Comparison of ENCODE assay signal across 12 cellular contexts in the genomic region with DNA sequence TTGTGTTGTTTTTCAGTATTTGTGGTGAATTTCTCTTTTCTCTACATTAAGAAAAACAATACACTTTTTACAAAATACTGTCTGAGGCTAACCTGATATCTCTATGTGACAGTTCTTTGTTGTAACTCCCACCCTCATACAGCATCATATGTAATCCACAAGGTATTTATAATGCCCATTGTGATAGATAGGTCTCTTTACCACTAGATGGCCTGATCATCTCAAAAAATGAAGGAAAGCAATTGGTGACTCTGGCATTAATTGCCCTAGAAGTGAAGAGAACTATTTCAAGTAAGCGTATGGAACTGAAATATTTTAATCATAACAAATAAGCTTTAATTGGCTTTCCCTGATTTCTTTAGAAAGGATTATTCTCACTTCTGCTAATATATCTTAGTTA. TPM values are rescaled to one million over a fixed set of nuclear protein-coding genes. Genes with fewer than 3 reads are reported as not detected.
DNase-seq lines count a peak whose midpoint lies in the region; ATAC-seq and TF ChIP-seq lines count a peak whose summit lies in the region.
"Had no signal": no experiment of that assay in that cellular context is flagged by ENCODE, and none has a peak within 500 bp of the region (broad histone marks: within the 10 kb centered on the region; RNA-seq: fewer than 3 reads in every experiment).

No MANE protein-coding gene starts in this region.

- H3K4me1 ChIP-seq in A673 (ENCODE audit: insufficient read depth, low read length, poor library complexity, severe bottlenecking): no peaks in the 10 kb centered on the region

- peaks cover 9% of the 10 kb centered on the region for H3K27me3 Mint-ChIP-seq in chondrocyte (ENCODE audit: low read depth)
- H3K27me3 Mint-ChIP-seq in natural killer cell treated with Interleukin-12 subunit alpha and Interleukin-12 subunit beta and Interleukin-15 and Interleukin-18, amount 100 ng/mL, for 72 hours: peaks cover 35 to 54% of the 10 kb centered on the region in 2 donors

- POLR2A ChIA-PET in A673 (lab: Charles Lee; ENCODE audit: low non-redundant PET): interaction anchor here (0.6 kb wide), 1 partner anchor 807 kb away, joined by 3 read pairs; no protein-coding TSS in a partner anchor

- H3K4me3 ChIP-seq in A673 (ENCODE audit: low read depth, low read length, poor library complexity, severe bottlenecking) (no peak overlapping the region), coronary artery (no peak overlapping the region)

- no peaks in the 10 kb centered on the region for H3K4me1 Mint-ChIP-seq in chondrocyte (ENCODE audit: low read depth)
- no peaks in the 10 kb centered on the region for H3K4me1 Mint-ChIP-seq in natural killer cell treated with Interleukin-12 subunit alpha and Interleukin-12 subunit beta and Interleukin-15 and Interleukin-18, amount 100 ng/mL, for 72 hours (ENCODE audit: low read depth in 2 of 2)

- H3K36me3 Mint-ChIP-seq in chondrocyte (ENCODE audit: low read depth): no peaks in the 10 kb centered on the region
- H3K36me3 Mint-ChIP-seq in natural killer cell treated with Interleukin-12 subunit alpha and Interleukin-12 subunit beta and Interleukin-15 and Interleukin-18, amount 100 ng/mL, for 72 hours: peaks cover 19% of the 10 kb centered on the region

- no TSS peak for BruUV-seq in A673 (replicated peaks; lab: Mats Ljungman, UMichigan)

- intact Hi-C loops in A673 (cut with micrococcal nuclease; ENCODE audit: unreplicated experiment): no loop called here

- H3K27me3 ChIP-seq in A673 (replicated peaks; ENCODE audit: insufficient read depth, low read depth, low read length, poor library complexity): no peaks in the 10 kb centered on the region

- no peak overlapping the region for H3K27ac ChIP-seq in A673 (ENCODE audit: low read depth, low read length, poor library complexity, severe bottlenecking)
- H3K27ac ChIP-seq in coronary artery: no peak overlapping the region

- ATAC-seq in natural killer cell treated with Interleukin-12 subunit alpha and Interleukin-12 subunit beta and Interleukin-15 and Interleukin-18, amount 100 ng/mL, for 72 hours: no peak
- ATAC-seq: left cardiac atrium had no signal

- peak; percentile 58 for TF ChIP-seq CTCF in A673 (conservative IDR thresholded peaks at IDR 0.05; ENCODE audit: low read depth, low read length)
- peak; percentile 70 for TF ChIP-seq CTCF in chondrocyte (IDR thresholded peaks at IDR 0.05)
- no peak for TF ChIP-seq CTCF in coronary artery (IDR thresholded peaks at IDR 0.05)

- no peak overlapping the region for H3K27ac Mint-ChIP-seq in chondrocyte (ENCODE audit: unreplicated experiment)
- no peak overlapping the region for H3K27ac Mint-ChIP-seq in natural killer cell treated with Interleukin-12 subunit alpha and Interleukin-12 subunit beta and Interleukin-15 and Interleukin-18, amount 100 ng/mL, for 72 hours

- H3K9me3 Mint-ChIP-seq in chondrocyte (ENCODE audit: low read depth): peaks cover 14% of the 10 kb centered on the region
- H3K9me3 Mint-ChIP-seq in natural killer cell treated with Interleukin-12 subunit alpha and Interleukin-12 subunit beta and Interleukin-15 and Interleukin-18, amount 100 ng/mL, for 72 hours: peaks cover 2% of the 10 kb centered on the region

- H3K9me3 ChIP-seq in A673 (ENCODE audit: low read depth, low read length, poor library complexity, severe bottlenecking): no peaks in the 10 kb centered on the region

- CTCF ChIA-PET in A673 (lab: Charles Lee): interaction anchor here (0.6 kb wide), 1 partner anchor 40 kb away, joined by 8 read pairs; no protein-coding TSS in a partner anchor

- no peak overlapping the region for H3K4me3 Mint-ChIP-seq in chondrocyte (ENCODE audit: unreplicated experiment)
- no peak overlapping the region for H3K4me3 Mint-ChIP-seq in natural killer cell treated with Interleukin-12 subunit alpha and Interleukin-12 subunit beta and Interleukin-15 and Interleukin-18, amount 100 ng/mL, for 72 hours

- no peaks in the 10 kb centered on the region for H3K36me3 ChIP-seq in A673 (ENCODE audit: insufficient read depth, low read length, poor library complexity, severe bottlenecking)

- peak; percentile 40 for DNase-seq in A673 (ENCODE audit: low spot score)
- DNase-seq in GM03348 (ENCODE audit: low spot score): peak; percentile 25
- DNase-seq in NCI-H226: peak; percentile 3
- no peak for DNase-seq in chondrocyte (ENCODE audit: low spot score)
- no peak for DNase-seq in cerebellar cortex (ENCODE audit: low spot score)
- DNase-seq in activated CD4-positive, alpha-beta T cell treated with anti-CD3 and anti-CD28 coated beads, Interleukin-2, amount 50 U/mL, for 48 hours: no peak
- DNase-seq in coronary artery (ENCODE audit: low spot score): no peak
- no peak for DNase-seq in natural killer cell treated with Interleukin-12 subunit alpha and Interleukin-12 subunit beta and Interleukin-15 and Interleukin-18, amount 100 ng/mL, for 72 hours (ENCODE audit: low spot score)
- DNase-seq: activated T-cell treated with anti-CD3 and anti-CD28 coated beads, Interleukin-2, amount 50 U/mL, for 48 hours; DMS153; left cardiac atrium; NCI-H1048 had no signal

RNA-seq across cellular contexts. Expression of gene HFM1, which starts 36.2 kb away (rescaled TPM):
- 0.69 and 1.3 TPM in 2 replicates for total RNA-seq in A673 (2021)
- total RNA-seq in chondrocyte: 0.46 to 0.63 TPM (median 0.62 TPM) in 3 replicates
- total RNA-seq in natural killer cell treated with Interleukin-12 subunit alpha and Interleukin-12 subunit beta and Interleukin-15 and Interleukin-18, amount 100 ng/mL, for 72 hours: under 1 TPM in 1 of 2 donors, not detected in 1; 0.29 TPM

RNA-seq across cellular contexts. Expression of gene CDC7, which starts 59.8 kb away (rescaled TPM):
- total RNA-seq in A673 (2021): 29.6 and 34.0 TPM in 2 replicates
- total RNA-seq in chondrocyte: 3.9 to 6.4 TPM (median 6.4 TPM) in 3 replicates
- total RNA-seq in natural killer cell treated with Interleukin-12 subunit alpha and Interleukin-12 subunit beta and Interleukin-15 and Interleukin-18, amount 100 ng/mL, for 72 hours: 10 to 100 TPM; 16.1 to 35.8 TPM

Comparison
In these comparisons a context has a peak if more than half of its experiments do, and no peak if none do; other contexts are left out.
1. DNase-seq: peak in A673 (single experiment), GM03348 (single experiment) and NCI-H226 (single experiment); none in chondrocyte (single experiment), cerebellar cortex (single experiment), activated CD4-positive, alpha-beta T cell treated with anti-CD3 and anti-CD28 coated beads, Interleukin-2, amount 50 U/mL, for 48 hours (0 of 2), coronary artery (single experiment) and natural killer cell treated with Interleukin-12 subunit alpha and Interleukin-12 subunit beta and Interleukin-15 and Interleukin-18, amount 100 ng/mL, for 72 hours (single experiment).